ENCODE assay signal across 8 cellular contexts in genomic region chr5:42994285-42995151, GRCh38. TPM values are rescaled to one million over a fixed set of nuclear protein-coding genes. Genes with fewer than 3 reads are reported as not detected.
A peak's percentile ranks its signal among the peaks of the same experiment; 100 is the strongest.
DNase-seq lines count a peak whose midpoint lies in the region; ATAC-seq, FAIRE-seq and TF ChIP-seq lines count a peak whose summit lies in the region.

No MANE protein-coding gene starts in this region.

- peak; percentile 71 for DNase-seq in NCI-H524 treated with DMSO at 0.1 percent for 48 hours (lab: John Stamatoyannopoulos, UW)
- DNase-seq in activated CD8-positive, alpha-beta memory T cell treated with anti-CD3 and anti-CD28 coated beads for 1 hour (ENCODE audit: extremely low read depth in 1 of 2, low read depth in 1 of 2), result peak; percentile 74 to 77
- DNase-seq in mucosa of gallbladder (ENCODE audit: low spot score), result peak; percentile 91
- peak; percentile 71 to 75 for DNase-seq in stimulated activated CD8-positive, alpha-beta memory T cell treated with anti-CD3 and anti-CD28 coated beads, Interleukin-4, amount 100 ng/mL, for 1 hour (ENCODE audit: low read depth in 2 of 2, low spot score in 1 of 2)
- DNase-seq in DMS79 (lab: John Stamatoyannopoulos, UW), result no peak

- FAIRE-seq in endometrium (lab: Jason Lieb, UNC), result peak; percentile 71

- ATAC-seq in HG02840 (IDR thresholded peaks at IDR 0.05; ENCODE audit: low FRiP score, unreplicated experiment), result peak; percentile 43

- TF ChIP-seq POLR2A in GM15510 (IDR thresholded peaks at IDR 0.05; ENCODE audit: borderline replicate concordance, extremely low read depth, insufficient read length), result peak; percentile 27

RNA-seq across cellular contexts. Expression of gene ANXA2R, which starts 45.6 kb away (rescaled TPM):
- 2.8 TPM for total RNA-seq in mucosa of gallbladder
